Comparison of ENCODE assay signal across 26 cellular contexts in genomic region chr2:233186851-233187250, GRCh38.
A peak's percentile ranks its signal among the peaks of the same experiment; 100 is the strongest.
DNase-seq lines count a peak whose midpoint lies in the region; ATAC-seq and TF ChIP-seq lines count a peak whose summit lies in the region.
"Had no signal": no experiment of that assay in that cellular context is flagged by ENCODE, and none has a peak within 500 bp of the region (broad histone marks: within the 10 kb centered on the region; RNA-seq: fewer than 3 reads in every experiment).

No MANE protein-coding gene starts in this region.

- H3K9me3 Mint-ChIP-seq in stimulated activated naive CD8-positive, alpha-beta T cell treated with anti-CD3 and anti-CD28 coated beads, Interleukin-15, Interleukin-2, amounts not matched to agents 100 ng/mL and 50 ng/mL, for 24 hours, result no peaks in the 10 kb centered on the region
- no peaks in the 10 kb centered on the region for H3K9me3 Mint-ChIP-seq in activated CD8-positive, alpha-beta T cell treated with anti-CD3 and anti-CD28 coated beads for 36 hours

- TF ChIP-seq CTCF in activated CD8-positive, alpha-beta T cell treated with anti-CD3 and anti-CD28 coated beads for 36 hours (IDR thresholded peaks at IDR 0.05), result no peak
- TF ChIP-seq CTCF in epithelial cell of esophagus (IDR thresholded peaks at IDR 0.05; ENCODE audit: insufficient read depth, low read depth, low read length, missing control alignments) (no peak), GM20000 (IDR thresholded peaks at IDR 0.05; ENCODE audit: extremely low read depth, missing control alignments) (no peak), sigmoid colon (IDR thresholded peaks at IDR 0.05) (no peak), gastroesophageal sphincter (IDR thresholded peaks at IDR 0.05) (no peak)

- no peak overlapping the region for H3K4me3 Mint-ChIP-seq in stimulated activated naive CD8-positive, alpha-beta T cell treated with anti-CD3 and anti-CD28 coated beads, Interleukin-15, Interleukin-2, amounts not matched to agents 100 ng/mL and 50 ng/mL, for 24 hours
- no peak overlapping the region for H3K4me3 Mint-ChIP-seq in activated CD8-positive, alpha-beta T cell treated with anti-CD3 and anti-CD28 coated beads for 36 hours

- H3K27me3 ChIP-seq in sigmoid colon (no peaks in the 10 kb centered on the region), gastroesophageal sphincter (no peaks in the 10 kb centered on the region)
- H3K27me3 ChIP-seq: BLaER1, tibial artery had no signal

- H3K27ac ChIP-seq in sigmoid colon (no peak overlapping the region), gastroesophageal sphincter (no peak overlapping the region)
- H3K27ac ChIP-seq: coronary artery, GM23248, PC-9, tibial artery had no signal

- CTCF ChIA-PET in activated CD8-positive, alpha-beta T cell treated with anti-CD3 and anti-CD28 coated beads for 36 hours (lab: Charles Lee), result no interaction called here

- H3K4me1 Mint-ChIP-seq in stimulated activated naive CD8-positive, alpha-beta T cell treated with anti-CD3 and anti-CD28 coated beads, Interleukin-15, Interleukin-2, amounts not matched to agents 100 ng/mL and 50 ng/mL, for 24 hours (ENCODE audit: low read depth), result no peaks in the 10 kb centered on the region
- H3K4me1 Mint-ChIP-seq in activated CD8-positive, alpha-beta T cell treated with anti-CD3 and anti-CD28 coated beads for 36 hours (ENCODE audit: low read depth), result no peaks in the 10 kb centered on the region

- no peak for DNase-seq in stimulated activated naive CD8-positive, alpha-beta T cell treated with anti-CD3 and anti-CD28 coated beads, Interleukin-15, Interleukin-2, amounts not matched to agents 100 U/mL and 50 U/mL, for 24 hours
- no peak for DNase-seq in activated CD8-positive, alpha-beta T cell treated with anti-CD3 and anti-CD28 coated beads for 36 hours
- peak; percentile 20 for DNase-seq in epithelial cell of esophagus (ENCODE audit: low read depth)
- no peak for DNase-seq in GM20000 (ENCODE audit: low spot score)
- DNase-seq in sigmoid colon, result no peak
- DNase-seq: activated CD4-positive, CD25-positive, alpha-beta regulatory T cell treated with anti-CD3 and anti-CD28 coated beads, Interleukin-2, amount 50 U/mL, for 72 hours; activated gamma-delta T cell treated with Interleukin-2 at 50 U/mL for 16 hours; aorta; DND-41; effector memory CD4-positive, alpha-beta T cell; GF-D8; mesenchymal stem cell; MV-4-11; NCI-H1436 treated with DMSO at 0.1 percent for 48 hours; NCI-H226; NCI-H526 treated with DMSO at 0.1 percent for 48 hours; PC-9; Right ventricle myocardium superior; small intestine; tibial artery had no signal

- peak overlapping the region; percentile 41 for H3K27ac Mint-ChIP-seq in stimulated activated naive CD8-positive, alpha-beta T cell treated with anti-CD3 and anti-CD28 coated beads, Interleukin-15, Interleukin-2, amounts not matched to agents 100 ng/mL and 50 ng/mL, for 24 hours
- H3K27ac Mint-ChIP-seq in activated CD8-positive, alpha-beta T cell treated with anti-CD3 and anti-CD28 coated beads for 36 hours, result peak overlapping the region; percentile 68

- H3K36me3 Mint-ChIP-seq in stimulated activated naive CD8-positive, alpha-beta T cell treated with anti-CD3 and anti-CD28 coated beads, Interleukin-15, Interleukin-2, amounts not matched to agents 100 ng/mL and 50 ng/mL, for 24 hours (ENCODE audit: low read depth), result peaks cover 72% of the 10 kb centered on the region
- H3K36me3 Mint-ChIP-seq in activated CD8-positive, alpha-beta T cell treated with anti-CD3 and anti-CD28 coated beads for 36 hours (ENCODE audit: low read depth), result peaks cover 32% of the 10 kb centered on the region

- H3K4me1 ChIP-seq in sigmoid colon, result no peaks in the 10 kb centered on the region
- peaks cover 0 to 7% (median 0%) of the 10 kb centered on the region in 3 donors for H3K4me1 ChIP-seq in gastroesophageal sphincter
- H3K4me1 ChIP-seq: tibial artery had no signal

- TF ChIP-seq EP300 in sigmoid colon (IDR thresholded peaks at IDR 0.05) (no peak), gastroesophageal sphincter (IDR thresholded peaks at IDR 0.05) (no peak)

- no peak for ATAC-seq in stimulated activated naive CD8-positive, alpha-beta T cell treated with anti-CD3 and anti-CD28 coated beads, Interleukin-15, Interleukin-2, amounts not matched to agents 100 U/mL and 50 U/mL, for 24 hours
- no peak for ATAC-seq in activated CD8-positive, alpha-beta T cell treated with anti-CD3 and anti-CD28 coated beads for 36 hours
- no peak for ATAC-seq in gastroesophageal sphincter
- ATAC-seq: left lobe of liver had no signal

- intact Hi-C loops in activated CD8-positive, alpha-beta T cell treated with anti-CD3 and anti-CD28 coated beads for 36 hours (cut with micrococcal nuclease), result no loop called here
- intact Hi-C loops in sigmoid colon (cut with DNase I), result no loop called here

- 86 to 93% methylated on average over 5 of the region's 5 CpGs for WGBS in sigmoid colon, 2 donors
- WGBS in gastroesophageal sphincter (ENCODE audit: low coverage in 1 of 2), 2 donors, result 86% methylated on average over 5 of the region's 5 CpGs; no CpG with 5 or more reads in 1 of the 2 donors

- peaks cover 0 to 5% (median 0%) of the 10 kb centered on the region in 4 donors for H3K36me3 ChIP-seq in sigmoid colon
- peaks cover 0 to 31% of the 10 kb centered on the region in 2 donors for H3K36me3 ChIP-seq in gastroesophageal sphincter

- no peak for TF ChIP-seq POLR2A in sigmoid colon (IDR thresholded peaks at IDR 0.05)
- no peak for TF ChIP-seq POLR2A in gastroesophageal sphincter (IDR thresholded peaks at IDR 0.05)

- H3K9me3 ChIP-seq in sigmoid colon, result no peaks in the 10 kb centered on the region
- no peaks in the 10 kb centered on the region for H3K9me3 ChIP-seq in gastroesophageal sphincter
- H3K9me3 ChIP-seq: BLaER1, tibial artery had no signal

- POLR2A ChIA-PET in activated CD8-positive, alpha-beta T cell treated with anti-CD3 and anti-CD28 coated beads for 36 hours (lab: Charles Lee), result no interaction called here

- no peaks in the 10 kb centered on the region for H3K27me3 Mint-ChIP-seq in stimulated activated naive CD8-positive, alpha-beta T cell treated with anti-CD3 and anti-CD28 coated beads, Interleukin-15, Interleukin-2, amounts not matched to agents 100 ng/mL and 50 ng/mL, for 24 hours
- no peaks in the 10 kb centered on the region for H3K27me3 Mint-ChIP-seq in activated CD8-positive, alpha-beta T cell treated with anti-CD3 and anti-CD28 coated beads for 36 hours

- H3K4me3 ChIP-seq in epithelial cell of esophagus (ENCODE audit: low read length) (no peak overlapping the region), sigmoid colon (no peak overlapping the region), gastroesophageal sphincter (no peak overlapping the region)
- H3K4me3 ChIP-seq: BLaER1, coronary artery, GM23248, PC-9, tibial artery had no signal
